In the genomic region with DNA sequence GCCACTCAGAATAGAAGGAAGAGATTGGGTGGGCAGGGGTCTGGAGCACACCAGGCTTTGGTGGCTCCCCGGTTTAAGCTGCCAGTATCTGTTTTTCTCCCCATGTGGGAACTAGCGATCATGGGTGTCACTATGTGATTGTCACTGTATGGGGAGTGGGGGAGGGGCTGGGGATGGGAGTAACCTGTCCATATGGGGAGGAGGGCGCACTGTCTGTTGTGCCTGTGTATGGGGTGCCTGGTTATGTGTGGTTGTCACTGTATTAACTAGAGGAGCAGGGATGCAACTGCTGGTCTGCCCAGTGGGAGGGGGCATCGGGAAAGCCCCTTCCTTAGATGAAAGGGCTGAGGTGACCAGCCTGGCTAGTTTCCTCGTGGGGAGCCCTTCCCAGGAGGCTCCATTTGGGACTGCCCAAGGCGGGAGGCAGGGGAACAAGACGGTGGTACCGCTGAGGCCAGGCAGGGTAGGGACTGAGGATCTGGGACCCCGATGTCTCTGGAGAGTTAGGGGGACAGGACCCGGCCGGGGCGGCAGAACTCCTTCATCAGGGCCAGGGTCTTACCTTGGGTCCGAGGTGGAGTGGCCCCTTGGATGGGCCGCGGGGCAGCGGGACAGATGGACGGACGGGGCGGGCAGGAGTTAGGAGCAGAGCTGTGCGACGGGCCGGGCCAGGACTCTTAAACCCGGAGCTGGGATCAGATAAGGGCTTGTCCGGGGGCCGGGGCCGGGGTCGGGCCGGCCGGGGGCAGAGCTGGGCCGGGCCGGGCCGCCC, we compare ENCODE assay signal across 9 cellular contexts. TPM values are rescaled to one million over a fixed set of nuclear protein-coding genes. Genes with fewer than 3 reads are reported as not detected.
DNase-seq lines count a peak whose midpoint lies in the region; ATAC-seq and TF ChIP-seq lines count a peak whose summit lies in the region.
"Had no signal": no experiment of that assay in that cellular context is flagged by ENCODE, and none has a peak within 500 bp of the region (broad histone marks: within the 10 kb centered on the region; RNA-seq: fewer than 3 reads in every experiment).

A gene (minus strand): TSS at position 701 of the 772 bp plus-strand sequence. CDS start 27,628 bp downstream, outside the sequence.

- H3K9ac ChIP-seq in Karpas-422 (ENCODE audit: low read length) (peak within 1 kb of the TSS; percentile 47), colonic mucosa (ENCODE audit: low read depth in 2 of 2, low read length in 2 of 2) (peak within 1 kb of the TSS; percentile 39 to 43)

- H3K79me2 ChIP-seq in Karpas-422 (ENCODE audit: low read length) = no peaks in the 10 kb centered on the region

- H3K27me3 ChIP-seq in Karpas-422 (ENCODE audit: low read length) = no peaks in the 10 kb centered on the region
- H3K27me3 ChIP-seq in colonic mucosa = peaks cover 5% of the 10 kb centered on the region
- no peaks in the 10 kb centered on the region for H3K27me3 ChIP-seq in muscle layer of duodenum (ENCODE audit: low read depth, low read length)

- POLR2A ChIA-PET in AG04449 (lab: Yijun Ruan, JAX) = no interaction called here

- H4K20me1 ChIP-seq in Karpas-422 (ENCODE audit: insufficient read depth, low read depth, low read length) = no peaks in the 10 kb centered on the region

- in situ Hi-C loops in G401 (cut with HindIII; ENCODE audit: low sequenced_read_pairs) = no loop called here

- H3K27ac ChIP-seq in Karpas-422 (ENCODE audit: low read length) = no peak within 1 kb of the TSS
- H3K27ac ChIP-seq in colonic mucosa = no peak within 1 kb of the TSS
- H3K27ac ChIP-seq in muscle layer of duodenum (ENCODE audit: low read length) = no peak within 1 kb of the TSS

- H3K4me1 ChIP-seq in Karpas-422 (ENCODE audit: low read length) (peaks cover 13% of the 10 kb centered on the region), colonic mucosa (no peaks in the 10 kb centered on the region), muscle layer of duodenum (ENCODE audit: control insufficient read depth in 1 of 2, insufficient read depth in 2 of 2, low read length in 2 of 2) (peaks cover 0 to 12% of the 10 kb centered on the region in 2 donors)

- no peak for DNase-seq in AG04449 (ENCODE audit: low read depth, low spot score)
- DNase-seq in Karpas-422 = no peak
- DNase-seq in colonic mucosa = no peak
- DNase-seq in NCI-H2081 treated with DMSO at 0.1 percent for 48 hours (lab: John Stamatoyannopoulos, UW) = no peak
- DNase-seq in G401 (ENCODE audit: low spot score) = no peak

- no peak for TF ChIP-seq CTCF in AG04449 (IDR thresholded peaks at IDR 0.05; ENCODE audit: insufficient read depth, low read length, missing control alignments)
- no peak for TF ChIP-seq CTCF in colonic mucosa (IDR thresholded peaks at IDR 0.05)

- H3K4me3 ChIP-seq in AG04449 (ENCODE audit: low read depth, low read length) = peak within 1 kb of the TSS; percentile 61
- peak within 1 kb of the TSS; percentile 67 for H3K4me3 ChIP-seq in Karpas-422 (ENCODE audit: low read length)
- peak within 1 kb of the TSS; percentile 44 for H3K4me3 ChIP-seq in colonic mucosa
- peak within 1 kb of the TSS; percentile 63 to 78 for H3K4me3 ChIP-seq in muscle layer of duodenum (ENCODE audit: low read depth in 1 of 2, low read length in 2 of 2)

- H3K9me3 ChIP-seq in Karpas-422 (ENCODE audit: low read length) = no peaks in the 10 kb centered on the region
- H3K9me3 ChIP-seq in colonic mucosa = no peaks in the 10 kb centered on the region
- no peaks in the 10 kb centered on the region for H3K9me3 ChIP-seq in muscle layer of duodenum (ENCODE audit: control insufficient read depth in 1 of 2, low read length in 2 of 2)

- H2AFZ ChIP-seq in Karpas-422 (ENCODE audit: low read length) = peak within 1 kb of the TSS; percentile 36

- ATAC-seq in HG02970 (IDR thresholded peaks at IDR 0.05; ENCODE audit: low FRiP score, unreplicated experiment) = no peak
- ATAC-seq in HG03039 (IDR thresholded peaks at IDR 0.05; ENCODE audit: unreplicated experiment) = no peak

- peak within 1 kb of the TSS; percentile 72 for H3K4me2 ChIP-seq in Karpas-422 (ENCODE audit: low read depth, low read length, poor library complexity, severe bottlenecking)

- no peaks in the 10 kb centered on the region for H3K9me2 ChIP-seq in Karpas-422 (replicated peaks; ENCODE audit: insufficient read depth, low read length)

- intact Hi-C loops in colonic mucosa (cut with DNase I) = no loop called here

- CTCF ChIA-PET in AG04449 (lab: Yijun Ruan, JAX) = interaction anchor here (0.7 to 11.7 kb wide), 6 partner anchors 9 to 62 kb away, joined by 3 to 116 read pairs (median 4); a partner anchor contains a TSS

- H3K36me3 ChIP-seq in Karpas-422 (ENCODE audit: insufficient read depth, low read length) (no peaks in the 10 kb centered on the region), colonic mucosa (no peaks in the 10 kb centered on the region), muscle layer of duodenum (ENCODE audit: control insufficient read depth in 1 of 2, insufficient read depth in 2 of 2, low read length in 2 of 2) (no peaks in the 10 kb centered on the region)

RNA-seq across cellular contexts. Expression of the gene that starts here (rescaled TPM):
- not detected in 2 replicates for total RNA-seq in Karpas-422 (2014; rRNA removed; shearing (Covaris generic); ENCODE audit: low replicate concordance)
- under 1 TPM in 1 of 2 donors, not detected in 1; 0.29 TPM for total RNA-seq in colonic mucosa
- total RNA-seq in G401 (2014; rRNA removed; shearing (Covaris generic)) = not detected in 2 replicates
- total RNA-seq: pulmonary artery endothelial cell had no signal
